Comparison of ENCODE assay signal across 8 cellular contexts in the genomic region with DNA sequence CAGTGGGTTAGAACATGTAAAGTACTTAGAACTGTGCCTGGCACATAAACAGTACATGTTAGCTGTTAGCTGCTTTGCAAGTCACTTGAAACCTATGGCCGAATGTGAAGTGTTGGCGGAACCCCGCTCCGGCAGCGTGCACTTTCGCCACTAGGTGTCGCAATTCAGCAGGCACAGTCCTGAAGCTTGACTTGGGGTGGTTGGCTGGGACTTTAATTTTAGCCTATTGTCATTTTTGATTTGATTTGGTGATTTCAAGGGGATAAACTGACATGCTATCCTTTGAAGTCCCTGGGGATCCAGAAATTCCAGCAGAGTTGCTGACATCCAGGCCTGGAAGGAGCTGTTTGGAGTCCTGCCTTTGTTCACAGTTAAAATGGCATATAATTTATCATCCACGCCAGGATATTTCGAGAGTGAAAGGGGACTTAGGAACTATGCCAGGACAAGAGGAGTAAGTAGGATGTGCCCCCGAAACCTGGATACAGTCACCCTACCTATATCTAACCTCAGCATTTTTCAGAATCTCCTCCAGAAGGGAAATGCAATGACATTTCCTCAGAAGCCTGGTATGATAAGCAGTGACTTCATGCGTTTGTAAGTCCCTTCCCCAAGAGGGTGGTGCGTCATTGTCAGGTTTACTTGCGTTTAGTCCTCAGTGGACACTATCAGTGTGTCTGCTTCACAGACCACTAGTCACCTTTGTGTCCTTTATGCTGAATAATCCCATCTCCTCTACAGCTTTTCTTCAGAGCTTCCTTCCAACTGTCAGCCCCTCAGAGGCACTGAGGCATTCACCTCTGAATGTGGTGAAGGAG. TPM values are rescaled to one million over a fixed set of nuclear protein-coding genes. Genes with fewer than 3 reads are reported as not detected.
DNase-seq lines count a peak whose midpoint lies in the region; TF ChIP-seq lines count a peak whose summit lies in the region.

No MANE protein-coding gene starts in this region.

- WGBS in stomach, 5 donors = 7 to 12% (median 10%) methylated on average over 13 of the region's 13 CpGs

- intact Hi-C loops in activated T-helper 1 cell treated with anti-CD3 and anti-CD28 coated beads, Interleukin-12 subunit alpha, Interleukin-12 subunit beta, Interleukin-2, Interleukin-4 antibody, amounts not matched to agents 30 ng/mL and 10 ng/mL and 1 ng/mL, durations not matched to agents 14 hours and 24 hours and 36 hours (cut with micrococcal nuclease) = loop anchor here (1.0 kb wide), 2 partner anchors 130 to 202 kb away; no protein-coding TSS in a partner anchor
- intact Hi-C loops in stomach (cut with DNase I; ENCODE audit: low total_unique reads) = no loop called here

- H3K9me3 ChIP-seq in stomach = no peaks in the 10 kb centered on the region

- no peaks in the 10 kb centered on the region for H3K36me3 Mint-ChIP-seq in activated T-helper 1 cell treated with anti-CD3 and anti-CD28 coated beads, Interleukin-12 subunit alpha, Interleukin-12 subunit beta, Interleukin-2, Interleukin-4 antibody, amounts not matched to agents 30 ng/mL and 10 ng/mL and 1 ng/mL, durations not matched to agents 14 hours and 24 hours and 36 hours (ENCODE audit: low read depth)
- H3K36me3 Mint-ChIP-seq in neural crest cell (ENCODE audit: low read depth) = no peaks in the 10 kb centered on the region

- H3K36me3 ChIP-seq in stomach = no peaks in the 10 kb centered on the region

- H3K4me3 ChIP-seq in fibroblast of the aortic adventitia (ENCODE audit: low read depth, low read length) (no peak overlapping the region), stomach (no peak overlapping the region)

- peak overlapping the region; percentile 15 for H3K4me3 Mint-ChIP-seq in activated T-helper 1 cell treated with anti-CD3 and anti-CD28 coated beads, Interleukin-12 subunit alpha, Interleukin-12 subunit beta, Interleukin-2, Interleukin-4 antibody, amounts not matched to agents 30 ng/mL and 10 ng/mL and 1 ng/mL, durations not matched to agents 14 hours and 24 hours and 36 hours
- peak overlapping the region; percentile 85 for H3K4me3 Mint-ChIP-seq in neural crest cell

- H3K27ac ChIP-seq in stomach = peak overlapping the region in 2 of 5 donors; percentile 32 to 55

- H3K4me1 ChIP-seq in stomach = peaks cover 0 to 39% (median 24%) of the 10 kb centered on the region in 4 donors

- H3K27ac Mint-ChIP-seq in activated T-helper 1 cell treated with anti-CD3 and anti-CD28 coated beads, Interleukin-12 subunit alpha, Interleukin-12 subunit beta, Interleukin-2, Interleukin-4 antibody, amounts not matched to agents 30 ng/mL and 10 ng/mL and 1 ng/mL, durations not matched to agents 14 hours and 24 hours and 36 hours = no peak overlapping the region
- H3K27ac Mint-ChIP-seq in neural crest cell (ENCODE audit: unreplicated experiment) = no peak overlapping the region

- H3K4me1 Mint-ChIP-seq in activated T-helper 1 cell treated with anti-CD3 and anti-CD28 coated beads, Interleukin-12 subunit alpha, Interleukin-12 subunit beta, Interleukin-2, Interleukin-4 antibody, amounts not matched to agents 30 ng/mL and 10 ng/mL and 1 ng/mL, durations not matched to agents 14 hours and 24 hours and 36 hours (ENCODE audit: low read depth) = peaks cover 10% of the 10 kb centered on the region
- H3K4me1 Mint-ChIP-seq in neural crest cell = peaks cover 26% of the 10 kb centered on the region

- no peak for TF ChIP-seq EP300 in stomach (IDR thresholded peaks at IDR 0.05)

- TF ChIP-seq CTCF in GM12872 (IDR thresholded peaks at IDR 0.05; ENCODE audit: insufficient read depth, low read depth, low read length) (peak; percentile 96), fibroblast of the aortic adventitia (IDR thresholded peaks at IDR 0.05; ENCODE audit: insufficient read depth, low read length) (peak; percentile 99), neural crest cell (conservative IDR thresholded peaks at IDR 0.05) (peak; percentile 100), stomach (IDR thresholded peaks at IDR 0.05) (peak in 5 of 7 experiments; percentile 85 to 99 (median 94))

- peak; percentile 90 for DNase-seq in KBM-7
- DNase-seq in RKO (ENCODE audit: low spot score) = peak; percentile 81
- DNase-seq in activated T-helper 1 cell treated with anti-CD3 and anti-CD28 coated beads, Interleukin-12 subunit alpha, Interleukin-12 subunit beta, Interleukin-2, Interleukin-4 antibody, amounts not matched to agents 30 ng/mL and 10 ng/mL and 1 ng/mL, durations not matched to agents 14 hours and 24 hours and 36 hours (ENCODE audit: low spot score) = peak; percentile 71
- DNase-seq in fibroblast of the aortic adventitia (ENCODE audit: low read depth) = peak; percentile 88
- DNase-seq in neural crest cell (ENCODE audit: low read depth, low spot score) = peak; percentile 94
- peak; percentile 88 for DNase-seq in stomach
- DNase-seq in cortex of kidney (lab: John Stamatoyannopoulos, UW) = no peak

- H3K27me3 ChIP-seq in stomach = peaks cover 0 to 12% (median 0%) of the 10 kb centered on the region in 3 donors

- TF ChIP-seq POLR2A in stomach (IDR thresholded peaks at IDR 0.05) = no peak

- in situ Hi-C loops in KBM-7 (cut with MboI; ENCODE audit: low pct_unique_long_range_greater_than_20kb, low sequenced_read_pairs) = no loop called here

- H3K27me3 Mint-ChIP-seq in activated T-helper 1 cell treated with anti-CD3 and anti-CD28 coated beads, Interleukin-12 subunit alpha, Interleukin-12 subunit beta, Interleukin-2, Interleukin-4 antibody, amounts not matched to agents 30 ng/mL and 10 ng/mL and 1 ng/mL, durations not matched to agents 14 hours and 24 hours and 36 hours (ENCODE audit: insufficient read depth) = peaks cover 27% of the 10 kb centered on the region
- H3K27me3 Mint-ChIP-seq in neural crest cell (ENCODE audit: low read depth) = peaks cover 14% of the 10 kb centered on the region

- no peaks in the 10 kb centered on the region for H3K9me3 Mint-ChIP-seq in activated T-helper 1 cell treated with anti-CD3 and anti-CD28 coated beads, Interleukin-12 subunit alpha, Interleukin-12 subunit beta, Interleukin-2, Interleukin-4 antibody, amounts not matched to agents 30 ng/mL and 10 ng/mL and 1 ng/mL, durations not matched to agents 14 hours and 24 hours and 36 hours
- no peaks in the 10 kb centered on the region for H3K9me3 Mint-ChIP-seq in neural crest cell

RNA-seq across cellular contexts. Expression of gene TSPAN9, which starts 3.5 kb away (rescaled TPM):
- 0.44 and 0.47 TPM in 2 replicates for total RNA-seq in activated T-helper 1 cell treated with anti-CD3 and anti-CD28 coated beads, Interleukin-12 subunit alpha, Interleukin-12 subunit beta, Interleukin-2, Interleukin-4 antibody, amounts not matched to agents 30 ng/mL and 10 ng/mL and 1 ng/mL, durations not matched to agents 14 hours and 24 hours and 36 hours
- total RNA-seq in fibroblast of the aortic adventitia (ENCODE audit: low replicate concordance) (8.1 and 19.4 TPM in 2 replicates), neural crest cell (22.8 and 23.8 TPM in 2 replicates), stomach (10 to 100 TPM in 3 of 5 donors, 1 to 10 TPM in 2; 1.4 to 58.3 (median 15.6) TPM)
- polyA plus RNA-seq in stomach = 1 to 10 TPM; 4.1 to 9.4 (median 6.4) TPM
